Comparison of ENCODE assay signal across 8 cellular contexts in the genomic region with DNA sequence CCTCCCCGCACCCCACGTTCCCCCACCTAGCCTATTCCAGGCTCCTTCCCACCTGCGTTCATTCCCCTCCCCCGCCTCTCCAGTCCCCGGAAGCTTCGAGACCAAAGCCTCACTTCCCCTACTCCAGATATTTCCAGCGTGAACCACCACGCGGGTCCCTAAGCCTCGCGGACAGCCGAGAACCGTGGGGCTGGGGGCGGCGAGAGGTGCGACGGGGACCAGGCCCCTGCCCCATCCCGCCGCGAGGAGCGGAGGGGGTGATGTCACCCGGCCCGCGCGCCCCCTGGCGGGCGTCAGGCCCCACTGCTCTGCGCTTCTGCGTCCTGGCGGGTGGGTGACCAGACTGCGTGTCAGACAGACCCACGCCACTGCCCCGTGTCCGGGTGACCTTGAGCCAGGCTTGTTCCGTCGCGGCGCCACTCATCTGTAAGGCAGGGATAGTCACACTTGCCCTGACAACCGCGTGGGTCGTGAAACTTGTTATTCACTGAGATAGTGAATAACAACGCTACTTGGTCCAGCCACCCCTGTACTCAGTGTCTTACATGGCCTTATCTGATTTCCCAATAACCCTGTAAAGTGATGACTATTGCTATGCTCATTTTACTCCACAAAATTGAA. TPM values are rescaled to one million over a fixed set of nuclear protein-coding genes. Genes with fewer than 3 reads are reported as not detected.
DNase-seq lines count a peak whose midpoint lies in the region; ATAC-seq and TF ChIP-seq lines count a peak whose summit lies in the region.

No MANE protein-coding gene starts in this region.

- H3K4me2 ChIP-seq in BLaER1: peak overlapping the region; percentile 88
- peak overlapping the region; percentile 74 for H3K4me2 ChIP-seq in OCI-LY1 (ENCODE audit: low read length)

- H3K9me2 ChIP-seq in OCI-LY1 (ENCODE audit: low read depth, low read length): no peaks in the 10 kb centered on the region

- 3% methylated on average over 16 of the region's 42 CpGs for WGBS in esophagus muscularis mucosa

- H3F3A ChIP-seq in OCI-LY1 (ENCODE audit: insufficient read depth, low read length): no peaks in the 10 kb centered on the region

- peak overlapping the region; percentile 99 for H3K27ac Mint-ChIP-seq in stimulated activated effector memory CD8-positive, alpha-beta T cell treated with anti-CD3 and anti-CD28 coated beads, Interleukin-12 subunit alpha, Interleukin-12 subunit beta, amount 100 ng/mL, for 72 hours

- no peaks in the 10 kb centered on the region for H3K9me3 Mint-ChIP-seq in activated T-cell treated with anti-CD3 and anti-CD28 coated beads, Interleukin-2, amount 50 U/mL, for 4 hours
- H3K9me3 Mint-ChIP-seq in stimulated activated effector memory CD8-positive, alpha-beta T cell treated with anti-CD3 and anti-CD28 coated beads, Interleukin-12 subunit alpha, Interleukin-12 subunit beta, amount 100 ng/mL, for 72 hours: no peaks in the 10 kb centered on the region

- peaks cover 43% of the 10 kb centered on the region for H3K4me1 ChIP-seq in BLaER1
- peaks cover 9% of the 10 kb centered on the region for H3K4me1 ChIP-seq in OCI-LY1 (ENCODE audit: insufficient read depth, low read length, severe bottlenecking)
- peaks cover 51 to 57% (median 53%) of the 10 kb centered on the region in 4 donors for H3K4me1 ChIP-seq in esophagus muscularis mucosa
- peaks cover 15 to 42% of the 10 kb centered on the region in 2 donors for H3K4me1 ChIP-seq in muscle layer of duodenum (ENCODE audit: control insufficient read depth in 1 of 2, insufficient read depth in 2 of 2, low read length in 2 of 2)

- intact Hi-C loops in esophagus muscularis mucosa (cut with DNase I): loop anchor here (5.0 kb wide), 1 partner anchor 66 kb away; no protein-coding TSS in a partner anchor

- TF ChIP-seq EP300 in esophagus muscularis mucosa (IDR thresholded peaks at IDR 0.05): no peak

- H3K36me3 ChIP-seq in BLaER1: peaks cover 10% of the 10 kb centered on the region
- peaks cover 24% of the 10 kb centered on the region for H3K36me3 ChIP-seq in OCI-LY1 (ENCODE audit: insufficient read depth, low read length)
- H3K36me3 ChIP-seq in esophagus muscularis mucosa: peaks cover under 1 to 21% (median 2%) of the 10 kb centered on the region in 4 donors
- H3K36me3 ChIP-seq in muscle layer of duodenum (ENCODE audit: control insufficient read depth in 1 of 2, insufficient read depth in 2 of 2, low read length in 2 of 2): no peaks in the 10 kb centered on the region

- peak; percentile 44 for ATAC-seq in HG03378 (IDR thresholded peaks at IDR 0.05; ENCODE audit: unreplicated experiment)
- ATAC-seq in activated T-cell treated with anti-CD3 and anti-CD28 coated beads, Interleukin-2, amount 50 U/mL, for 4 hours: peak; percentile 81 to 87
- ATAC-seq in stimulated activated effector memory CD8-positive, alpha-beta T cell treated with anti-CD3 and anti-CD28 coated beads, Interleukin-12 subunit alpha, Interleukin-12 subunit beta, amount 100 ng/mL, for 72 hours: peak; percentile 88

- H3K27me3 ChIP-seq in BLaER1 (no peaks in the 10 kb centered on the region), OCI-LY1 (ENCODE audit: insufficient read depth, low read length) (no peaks in the 10 kb centered on the region), esophagus muscularis mucosa (no peaks in the 10 kb centered on the region), muscle layer of duodenum (ENCODE audit: low read depth, low read length) (no peaks in the 10 kb centered on the region)

- TF ChIP-seq CTCF in OCI-LY1 (IDR thresholded peaks at IDR 0.05; ENCODE audit: low read length) (peak; percentile 95), esophagus muscularis mucosa (IDR thresholded peaks at IDR 0.05) (peak in 2 of 3 experiments; percentile 95 to 96)

- TF ChIP-seq POLR2A in GM19193 (IDR thresholded peaks at IDR 0.05; ENCODE audit: extremely low read depth, insufficient read depth, insufficient read length) (peak; percentile 47), esophagus muscularis mucosa (IDR thresholded peaks at IDR 0.05; ENCODE audit: low read depth) (peak; percentile 43)

- H3K79me2 ChIP-seq in OCI-LY1 (ENCODE audit: insufficient read depth, low read length): no peaks in the 10 kb centered on the region

- H3K4me3 ChIP-seq in BLaER1: peak overlapping the region; percentile 72
- peak overlapping the region; percentile 61 for H3K4me3 ChIP-seq in OCI-LY1 (ENCODE audit: low read depth, low read length, poor library complexity, severe bottlenecking)
- peak overlapping the region; percentile 64 to 74 (median 67) for H3K4me3 ChIP-seq in esophagus muscularis mucosa
- H3K4me3 ChIP-seq in muscle layer of duodenum (ENCODE audit: low read depth in 1 of 2, low read length in 2 of 2): peak overlapping the region; percentile 69 to 70

- H4K20me1 ChIP-seq in BLaER1 (no peaks in the 10 kb centered on the region), OCI-LY1 (ENCODE audit: insufficient read depth, low read length) (no peaks in the 10 kb centered on the region)

- H3K9me3 ChIP-seq in BLaER1 (no peaks in the 10 kb centered on the region), OCI-LY1 (ENCODE audit: low read length) (no peaks in the 10 kb centered on the region), esophagus muscularis mucosa (no peaks in the 10 kb centered on the region), muscle layer of duodenum (ENCODE audit: control insufficient read depth in 1 of 2, low read length in 2 of 2) (no peaks in the 10 kb centered on the region)

- H3K4me3 Mint-ChIP-seq in activated T-cell treated with anti-CD3 and anti-CD28 coated beads, Interleukin-2, amount 50 U/mL, for 4 hours: peak overlapping the region; percentile 85
- H3K4me3 Mint-ChIP-seq in stimulated activated effector memory CD8-positive, alpha-beta T cell treated with anti-CD3 and anti-CD28 coated beads, Interleukin-12 subunit alpha, Interleukin-12 subunit beta, amount 100 ng/mL, for 72 hours: peak overlapping the region; percentile 85

- peak overlapping the region; percentile 76 for H3K9ac ChIP-seq in BLaER1
- H3K9ac ChIP-seq in OCI-LY1 (ENCODE audit: low read length): peak overlapping the region; percentile 57

- H2AFZ ChIP-seq in OCI-LY1 (ENCODE audit: low read length): no peak overlapping the region

- peak; percentile 73 for DNase-seq in activated T-cell treated with anti-CD3 and anti-CD28 coated beads, Interleukin-2, amount 50 U/mL, for 4 hours
- DNase-seq in esophagus muscularis mucosa (ENCODE audit: extremely low spot score): peak; percentile 95
- peak; percentile 91 to 93 for DNase-seq in stimulated activated effector memory CD8-positive, alpha-beta T cell treated with anti-CD3 and anti-CD28 coated beads, Interleukin-12 subunit alpha, Interleukin-12 subunit beta, amount 100 ng/mL, for 72 hours (ENCODE audit: low spot score in 2 of 2)

- peaks cover 8% of the 10 kb centered on the region for H3K36me3 Mint-ChIP-seq in activated T-cell treated with anti-CD3 and anti-CD28 coated beads, Interleukin-2, amount 50 U/mL, for 4 hours (ENCODE audit: insufficient read depth)
- peaks cover 23% of the 10 kb centered on the region for H3K36me3 Mint-ChIP-seq in stimulated activated effector memory CD8-positive, alpha-beta T cell treated with anti-CD3 and anti-CD28 coated beads, Interleukin-12 subunit alpha, Interleukin-12 subunit beta, amount 100 ng/mL, for 72 hours

- no peaks in the 10 kb centered on the region for H3K27me3 Mint-ChIP-seq in activated T-cell treated with anti-CD3 and anti-CD28 coated beads, Interleukin-2, amount 50 U/mL, for 4 hours (ENCODE audit: low read depth)

- H3K27ac ChIP-seq in BLaER1 (peak overlapping the region; percentile 83), OCI-LY1 (ENCODE audit: low read depth, low read length, poor library complexity, severe bottlenecking) (no peak overlapping the region), esophagus muscularis mucosa (replicated peaks in 1 of 4) (peak overlapping the region; percentile 95 to 98 (median 96)), muscle layer of duodenum (ENCODE audit: low read length) (peak overlapping the region; percentile 95)

- H3K4me1 Mint-ChIP-seq in activated T-cell treated with anti-CD3 and anti-CD28 coated beads, Interleukin-2, amount 50 U/mL, for 4 hours (ENCODE audit: low read depth): peaks cover 21% of the 10 kb centered on the region
- H3K4me1 Mint-ChIP-seq in stimulated activated effector memory CD8-positive, alpha-beta T cell treated with anti-CD3 and anti-CD28 coated beads, Interleukin-12 subunit alpha, Interleukin-12 subunit beta, amount 100 ng/mL, for 72 hours: peaks cover 26% of the 10 kb centered on the region

RNA-seq across cellular contexts. Expression of gene HSP90AB1, which starts 9.0 kb away (rescaled TPM):
- 1,000 to 10,000 TPM; 3,050 to 3,190 (median 3,088) TPM for total RNA-seq in activated T-cell treated with anti-CD3 and anti-CD28 coated beads, Interleukin-2, amount 50 U/mL, for 4 hours
- 100 to 1,000 TPM; 356 to 729 (median 499) TPM for total RNA-seq in esophagus muscularis mucosa

RNA-seq across cellular contexts. Expression of gene SLC29A1, which starts 14.5 kb away (rescaled TPM):
- 100 to 1,000 TPM; 165 to 199 (median 181) TPM for total RNA-seq in activated T-cell treated with anti-CD3 and anti-CD28 coated beads, Interleukin-2, amount 50 U/mL, for 4 hours
- 100 to 1,000 TPM in 3 of 4 donors, 10 to 100 TPM in 1; 68.9 to 159 (median 138) TPM for total RNA-seq in esophagus muscularis mucosa

RNA-seq across cellular contexts. Expression of gene SLC35B2, which starts 19.4 kb away (rescaled TPM):
- total RNA-seq in activated T-cell treated with anti-CD3 and anti-CD28 coated beads, Interleukin-2, amount 50 U/mL, for 4 hours: 10 to 100 TPM; 35.0 to 42.5 (median 40.8) TPM
- 10 to 100 TPM; 22.8 to 37.9 (median 32.6) TPM for total RNA-seq in esophagus muscularis mucosa

RNA-seq across cellular contexts. Expression of gene MYMX, which starts 21.2 kb away (rescaled TPM):
- not detected for total RNA-seq in activated T-cell treated with anti-CD3 and anti-CD28 coated beads, Interleukin-2, amount 50 U/mL, for 4 hours
- not detected for total RNA-seq in esophagus muscularis mucosa

RNA-seq across cellular contexts. Expression of gene NFKBIE, which starts 27.4 kb away (rescaled TPM):
- total RNA-seq in activated T-cell treated with anti-CD3 and anti-CD28 coated beads, Interleukin-2, amount 50 U/mL, for 4 hours: 10 to 100 TPM; 30.0 to 36.4 (median 33.1) TPM
- total RNA-seq in esophagus muscularis mucosa: 10 to 100 TPM in 1 of 4 donors, 1 to 10 TPM in 3; 7.0 to 10.4 (median 8.5) TPM

Comparison
In these comparisons a context has a peak if more than half of its experiments do, and no peak if none do; other contexts are left out.
1. RNA of gene HSP90AB1, which starts 9.0 kb away (total RNA-seq): 3,050 to 3,190 TPM in activated T-cell treated with anti-CD3 and anti-CD28 coated beads, Interleukin-2, amount 50 U/mL, for 4 hours; 356 to 729 TPM in esophagus muscularis mucosa; every median in the first group is over 4 times any median in the second.
2. Peak in every context shown above with its lines, with median percentiles within 50 percentile points of each other: H3K4me3 ChIP-seq, ATAC-seq and DNase-seq.